Comparison of ENCODE assay signal across 28 cellular contexts in genomic region chr10:50674469-50675254, GRCh38.
"Had no signal": no experiment of that assay in that cellular context is flagged by ENCODE, and none has a peak within 500 bp of the region (broad histone marks: within the 10 kb centered on the region; RNA-seq: fewer than 3 reads in every experiment).

No MANE protein-coding gene starts in this region.

- H3K27me3 ChIP-seq: colonic mucosa, gastrocnemius medialis, heart left ventricle, hepatocyte, left lung, pancreas, stomach, thyroid gland had no signal

- H3K4me3 ChIP-seq: colonic mucosa, gastrocnemius medialis, heart left ventricle, hepatocyte, left lung, pancreas, smooth muscle cell, stomach, thyroid gland had no signal

- H3K4me1 ChIP-seq: colonic mucosa, gastrocnemius medialis, heart left ventricle, left lung, pancreas, stomach, thyroid gland had no signal

- H3K27ac ChIP-seq: colonic mucosa, epithelial cell of prostate, gastrocnemius medialis, heart left ventricle, hepatocyte, left lung, pancreas, stomach, thyroid gland had no signal

- H3K27ac Mint-ChIP-seq: dendritic cell treated with granulocyte-macrophage colony-stimulating factor and Interleukin-4, amounts not matched to agents 40 ng/mL and 50 ng/mL, for 4 days; endodermal cell; naive thymus-derived CD4-positive, alpha-beta T cell; nephron; type B pancreatic cell had no signal

- H3K36me3 Mint-ChIP-seq: type B pancreatic cell had no signal

- H3K27me3 Mint-ChIP-seq: dendritic cell treated with granulocyte-macrophage colony-stimulating factor and Interleukin-4, amounts not matched to agents 40 ng/mL and 50 ng/mL, for 4 days; naive thymus-derived CD4-positive, alpha-beta T cell had no signal

- H3K9me3 ChIP-seq: colonic mucosa, gastrocnemius medialis, heart left ventricle, left lung, pancreas, stomach, thyroid gland had no signal

- H3K4me3 Mint-ChIP-seq: dendritic cell treated with granulocyte-macrophage colony-stimulating factor and Interleukin-4, amounts not matched to agents 40 ng/mL and 50 ng/mL, for 4 days; endodermal cell; naive thymus-derived CD4-positive, alpha-beta T cell; nephron; type B pancreatic cell had no signal

- ATAC-seq: esophagus mucosa; gastrocnemius medialis; heart left ventricle; left lung; naive thymus-derived CD4-positive, alpha-beta T cell; pancreas; sciatic nerve had no signal

- DNase-seq: colonic mucosa; effector CD8-positive, alpha-beta T cell; endodermal cell; foreskin fibroblast; gastrocnemius medialis; heart left ventricle; kidney; left lung; mesenchymal stem cell; midbrain; naive thymus-derived CD4-positive, alpha-beta T cell; occipital lobe; pancreas; stimulated activated CD4-positive, alpha-beta T cell treated with anti-CD3 and anti-CD28 coated beads, Interleukin-12 subunit alpha, Interleukin-12 subunit beta, amount 100 ng/mL, for 4 hours; stimulated activated CD4-positive, alpha-beta T cell treated with anti-CD3 and anti-CD28 coated beads, Interleukin-1b, Interleukin-23, amount 100 ng/mL, for 48 hours; stimulated activated CD4-positive, alpha-beta T cell treated with anti-CD3 and anti-CD28 coated beads, Interleukin-4, amount 100 ng/mL, for 1 hour; stimulated activated CD8-positive, alpha-beta memory T cell treated with anti-CD3 and anti-CD28 coated beads, Interleukin-4, amount 100 ng/mL, for 48 hours; stimulated activated naive CD4-positive, alpha-beta T cell treated with Interleukin-2 at 50 U/mL for 16 hours; stomach; thyroid gland had no signal

- H3K4me2 ChIP-seq: hepatocyte, smooth muscle cell had no signal

- H2AFZ ChIP-seq: hepatocyte had no signal

- H3K79me2 ChIP-seq: hepatocyte had no signal

- H3K36me3 ChIP-seq: colonic mucosa, gastrocnemius medialis, heart left ventricle, left lung, pancreas, stomach, thyroid gland had no signal

- FAIRE-seq: kidney, pancreas had no signal

- H3K4me1 Mint-ChIP-seq: endodermal cell, nephron had no signal

- H3K9me3 Mint-ChIP-seq: dendritic cell treated with granulocyte-macrophage colony-stimulating factor and Interleukin-4, amounts not matched to agents 40 ng/mL and 50 ng/mL, for 4 days; endodermal cell; nephron; type B pancreatic cell had no signal
